ENCODE assay signal across 30 cellular contexts in the genomic region with DNA sequence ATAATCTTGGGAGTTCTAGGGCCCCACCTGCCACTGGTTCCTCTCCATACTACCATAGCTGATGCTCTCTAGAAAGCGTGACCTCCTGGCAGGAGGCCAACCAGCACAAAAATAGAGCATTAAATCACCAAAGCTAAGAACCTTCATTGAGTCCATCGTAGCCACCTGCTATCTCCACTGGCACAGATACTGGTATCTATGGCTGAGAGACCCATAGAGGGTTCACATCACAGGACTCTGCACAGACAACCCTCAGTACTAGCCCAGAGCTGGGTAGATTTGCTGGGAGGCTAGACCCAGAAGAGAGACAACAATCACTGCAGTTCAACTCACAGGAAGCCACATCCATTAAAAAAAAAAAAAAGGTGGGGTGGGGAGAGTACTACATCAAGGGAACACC.
"Had no signal": no experiment of that assay in that cellular context is flagged by ENCODE, and none has a peak within 500 bp of the region (broad histone marks: within the 10 kb centered on the region; RNA-seq: fewer than 3 reads in every experiment).

No MANE protein-coding gene starts in this region.

- H3K27ac ChIP-seq: brain microvascular endothelial cell, esophagus muscularis mucosa, gastroesophageal sphincter, WERI-Rb-1 had no signal

- H3K36me3 Mint-ChIP-seq: activated naive CD8-positive, alpha-beta T cell had no signal

- H3K4me3 Mint-ChIP-seq: activated B cell treated with CpG ODN at 0.5 μM for 24 hours; activated CD8-positive, alpha-beta T cell treated with anti-CD3 and anti-CD28 coated beads for 36 hours; activated naive CD8-positive, alpha-beta T cell; activated T-cell treated with anti-CD3 and anti-CD28 coated beads, Interleukin-2, amount 50 U/mL, for 4 hours; activated T-helper 17 cell treated with anti-CD3 and anti-CD28 coated beads, Interleukin-2, amount 50 U/mL, for 72 hours; effector memory CD8-positive, alpha-beta T cell; T-helper 17 cell; T-helper 2 cell treated with Interferon-gamma antibody and Interleukin-4, amounts not matched to agents 5 μg/mL and 100 μg/mL, for 36 hours had no signal

- DNase-seq: activated B cell treated with CpG ODN at 0.5 μM for 24 hours; activated CD4-positive, alpha-beta T cell treated with anti-CD3 and anti-CD28 coated beads for 48 hours; activated CD4-positive, alpha-beta T cell treated with anti-CD3 and anti-CD28 coated beads, Interleukin-2, amount 50 U/mL, for 1 hour; activated CD4-positive, alpha-beta T cell treated with anti-CD3 and anti-CD28 coated beads, Interleukin-2, amount 50 U/mL, for 48 hours; activated CD8-positive, alpha-beta memory T cell treated with anti-CD3 and anti-CD28 coated beads for 24 hours; activated CD8-positive, alpha-beta T cell treated with anti-CD3 and anti-CD28 coated beads for 36 hours; activated effector memory CD4-positive, alpha-beta T cell treated with Interleukin-2 at 50 U/mL for 16 hours; activated gamma-delta T cell treated with Interleukin-2 at 50 U/mL for 16 hours; activated naive CD4-positive, alpha-beta T cell treated with anti-CD3 and anti-CD28 coated beads, Interleukin-2, amount 50 U/mL, for 16 hours; activated naive CD4-positive, alpha-beta T cell treated with Interleukin-2 at 50 U/mL for 16 hours; activated T-cell treated with anti-CD3 and anti-CD28 coated beads, Interleukin-2, amount 50 U/mL, for 4 hours; amniotic stem cell; anterior cingulate cortex; brain microvascular endothelial cell; caudate nucleus; cortex of kidney; dermis blood vessel endothelial cell; effector CD4-positive, alpha-beta T cell; effector memory CD8-positive, alpha-beta T cell; erythroblast; foreskin melanocyte; T-helper 17 cell; T1000; WERI-Rb-1 had no signal

- H3K4me3 ChIP-seq: esophagus muscularis mucosa, gastroesophageal sphincter had no signal

- H3K27me3 ChIP-seq: brain microvascular endothelial cell, esophagus muscularis mucosa, gastroesophageal sphincter had no signal

- H3K27ac Mint-ChIP-seq: activated B cell treated with CpG ODN at 0.5 μM for 24 hours; activated CD8-positive, alpha-beta T cell treated with anti-CD3 and anti-CD28 coated beads for 36 hours; activated naive CD8-positive, alpha-beta T cell; activated T-helper 17 cell treated with anti-CD3 and anti-CD28 coated beads, Interleukin-2, amount 50 U/mL, for 72 hours; effector memory CD8-positive, alpha-beta T cell; T-helper 17 cell; T-helper 2 cell treated with Interferon-gamma antibody and Interleukin-4, amounts not matched to agents 5 μg/mL and 100 μg/mL, for 36 hours had no signal

- H3K9me3 ChIP-seq: esophagus muscularis mucosa had no signal

- H3K36me3 ChIP-seq: brain microvascular endothelial cell, esophagus muscularis mucosa, gastroesophageal sphincter, WERI-Rb-1 had no signal

- H3K27me3 Mint-ChIP-seq: activated B cell treated with CpG ODN at 0.5 μM for 24 hours; activated CD8-positive, alpha-beta T cell treated with anti-CD3 and anti-CD28 coated beads for 36 hours; activated T-helper 17 cell treated with anti-CD3 and anti-CD28 coated beads, Interleukin-2, amount 50 U/mL, for 72 hours; effector memory CD8-positive, alpha-beta T cell; T-helper 17 cell had no signal

- ATAC-seq: activated CD4-positive, CD25-positive, alpha-beta regulatory T cell treated with anti-CD3 and anti-CD28 coated beads, Interleukin-2, amount 50 U/mL, for 24 hours; activated CD8-positive, alpha-beta T cell treated with anti-CD3 and anti-CD28 coated beads for 36 hours; activated T-cell treated with anti-CD3 and anti-CD28 coated beads, Interleukin-2, amount 50 U/mL, for 4 hours; activated T-helper 17 cell treated with anti-CD3 and anti-CD28 coated beads, Interleukin-2, amount 50 U/mL, for 72 hours; effector memory CD8-positive, alpha-beta T cell; gastroesophageal sphincter; T-helper 17 cell had no signal

- H3K4me1 Mint-ChIP-seq: activated T-helper 17 cell treated with anti-CD3 and anti-CD28 coated beads, Interleukin-2, amount 50 U/mL, for 72 hours; T-helper 17 cell had no signal

- H3K9me3 Mint-ChIP-seq: T-helper 2 cell treated with Interferon-gamma antibody and Interleukin-4, amounts not matched to agents 5 μg/mL and 100 μg/mL, for 36 hours had no signal

- H3K4me1 ChIP-seq: gastroesophageal sphincter had no signal
